Comparison of ENCODE assay signal across 8 cellular contexts in the genomic region with DNA sequence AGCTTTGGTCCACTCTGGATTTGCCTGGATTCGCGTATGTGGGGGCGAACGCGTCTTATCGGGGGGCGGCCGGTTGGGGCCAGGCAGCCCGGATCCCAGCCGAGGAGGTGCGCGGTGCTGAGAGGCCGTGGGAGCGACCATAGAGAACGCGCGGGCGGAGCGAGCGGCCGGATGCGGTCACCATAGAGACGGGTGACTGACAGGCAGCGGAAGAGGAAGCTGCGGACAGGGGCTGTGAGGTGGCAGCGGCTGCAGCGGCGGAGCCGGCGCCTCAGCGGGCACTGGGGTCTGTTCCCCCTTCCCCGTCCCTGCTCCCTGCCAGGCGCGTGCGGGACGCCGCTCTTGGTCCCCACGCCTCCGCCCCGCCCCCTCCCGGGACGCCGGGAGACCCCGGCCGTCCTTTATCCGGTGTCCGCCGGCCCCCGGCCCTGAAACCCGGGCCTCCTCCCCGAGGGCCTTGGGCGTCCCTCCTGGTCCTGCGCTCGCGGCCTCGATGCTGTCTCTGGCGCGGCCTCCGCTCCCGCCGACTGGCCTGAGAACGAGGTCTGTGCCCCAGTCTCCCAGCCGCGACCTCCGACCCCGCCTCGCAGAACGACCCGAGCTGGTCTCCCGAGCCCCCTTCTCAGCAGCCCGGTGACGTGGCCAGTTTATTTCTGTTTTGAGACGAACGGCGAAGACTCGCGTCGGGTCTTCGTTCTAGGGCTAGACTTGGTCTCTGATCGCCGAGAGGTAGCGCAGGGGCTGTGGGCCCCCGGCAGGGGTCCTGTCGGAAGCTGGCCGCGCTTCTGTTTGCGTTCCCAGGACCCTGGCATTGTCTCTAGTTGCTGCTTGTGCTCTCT. TPM values are rescaled to one million over a fixed set of nuclear protein-coding genes. Genes with fewer than 3 reads are reported as not detected.
DNase-seq lines count a peak whose midpoint lies in the region; ATAC-seq lines count a peak whose summit lies in the region.

CHPF2 (plus strand) TSS at position 212 of the 839 bp plus-strand sequence. CDS start 1,529 bp downstream, outside the sequence.

- H3K79me2 ChIP-seq in mesendoderm (ENCODE audit: control insufficient read depth, insufficient read depth, low read length), result peaks cover 14% of the 10 kb centered on the region

- H3K4me3 ChIP-seq in mesendoderm (ENCODE audit: low read length), result peak within 1 kb of the TSS; percentile 87

- H2BK5ac ChIP-seq in mesendoderm (ENCODE audit: low read length), result no peak within 1 kb of the TSS

- peak within 1 kb of the TSS; percentile 100 for H3K4me3 Mint-ChIP-seq in effector memory CD8-positive, alpha-beta T cell

- peak within 1 kb of the TSS; percentile 95 for H3K56ac ChIP-seq in mesendoderm (ENCODE audit: low read length)

- peaks cover 20 to 33% of the 10 kb centered on the region in 2 donors for H3K4me1 Mint-ChIP-seq in effector memory CD8-positive, alpha-beta T cell (ENCODE audit: low read depth in 2 of 2)

- H3K4me2 ChIP-seq in mesendoderm (ENCODE audit: low read length), result peak within 1 kb of the TSS; percentile 91

- no peak within 1 kb of the TSS for H2AK5ac ChIP-seq in mesendoderm (ENCODE audit: low read length)

- DNase-seq in CMK (ENCODE audit: low read depth), result peak; percentile 74
- DNase-seq in HK-2 (ENCODE audit: unreplicated experiment), result peak; percentile 89
- peak; percentile 82 for DNase-seq in NOMO-1 treated with dmso at 0.1 percent for 144 hours (lab: John Stamatoyannopoulos, UW; ENCODE audit: unreplicated experiment)
- peak; percentile 81 to 90 (median 86) for DNase-seq in activated CD8-positive, alpha-beta memory T cell treated with anti-CD3 and anti-CD28 coated beads for 48 hours (ENCODE audit: low read depth in 2 of 3, low spot score in 2 of 3)
- DNase-seq in effector memory CD8-positive, alpha-beta T cell, result peak; percentile 84 to 87 (median 85)
- peak; percentile 84 for DNase-seq in mesendoderm
- peak; percentile 80 for DNase-seq in stimulated activated CD8-positive, alpha-beta memory T cell treated with anti-CD3 and anti-CD28 coated beads, Interleukin-15, amount 100 ng/mL, for 1 hour (ENCODE audit: low read depth)

- no peak within 1 kb of the TSS for H4K8ac ChIP-seq in mesendoderm (ENCODE audit: low read depth, low read length)

- no peaks in the 10 kb centered on the region for H3K27me3 ChIP-seq in mesendoderm (ENCODE audit: insufficient read depth, low read length, poor library complexity)

- H3K79me1 ChIP-seq in mesendoderm (ENCODE audit: low read length), result peaks cover 18% of the 10 kb centered on the region

- peak within 1 kb of the TSS; percentile 76 for H3K4ac ChIP-seq in mesendoderm (ENCODE audit: low read depth, low read length)

- no peaks in the 10 kb centered on the region for H3K27me3 Mint-ChIP-seq in effector memory CD8-positive, alpha-beta T cell

- no peak within 1 kb of the TSS for H4K5ac ChIP-seq in mesendoderm (ENCODE audit: low read length)

- peak within 1 kb of the TSS; percentile 5 for H2BK120ac ChIP-seq in mesendoderm (ENCODE audit: low read depth, low read length)

- H3K27ac ChIP-seq in mesendoderm (ENCODE audit: low read depth, low read length), result peak within 1 kb of the TSS; percentile 18

- H3K23ac ChIP-seq in mesendoderm (ENCODE audit: low read length), result peak within 1 kb of the TSS; percentile 74

- H3K9ac ChIP-seq in mesendoderm (ENCODE audit: low read length), result peak within 1 kb of the TSS; percentile 94

- peak within 1 kb of the TSS; percentile 97 to 98 for H3K27ac Mint-ChIP-seq in effector memory CD8-positive, alpha-beta T cell

- WGBS in mesendoderm (ENCODE audit: extremely low coverage, insufficient coverage, low lambda C conversion rate), result no CpG with 5 or more reads among the region's 87 CpGs

- H2BK15ac ChIP-seq in mesendoderm (replicated peaks; ENCODE audit: low read depth), result no peak within 1 kb of the TSS

- peak within 1 kb of the TSS; percentile 69 for H3K18ac ChIP-seq in mesendoderm (ENCODE audit: low read length)

- H3K36me3 Mint-ChIP-seq in effector memory CD8-positive, alpha-beta T cell (ENCODE audit: insufficient read depth), result peaks cover 28% of the 10 kb centered on the region

- peak; percentile 96 for ATAC-seq in GM19455 (IDR thresholded peaks at IDR 0.05; ENCODE audit: unreplicated experiment)
- ATAC-seq in effector memory CD8-positive, alpha-beta T cell (replicated peaks), result peak; percentile 86

- H3K4me1 ChIP-seq in mesendoderm (ENCODE audit: control insufficient read depth, low read depth, low read length), result peaks cover 3% of the 10 kb centered on the region

- H3K9me3 Mint-ChIP-seq in effector memory CD8-positive, alpha-beta T cell, result no peaks in the 10 kb centered on the region

- H3K36me3 ChIP-seq in mesendoderm (ENCODE audit: control insufficient read depth, insufficient read depth, low read length), result peaks cover 2% of the 10 kb centered on the region

RNA-seq across cellular contexts. Expression of gene CHPF2, which starts in this region (rescaled TPM):
- 7.4 TPM for polyA plus RNA-seq in mesendoderm (2013, experiment 1 of 2)
- polyA plus RNA-seq in mesendoderm (2013, experiment 2 of 2), result 7.9 TPM

Comparison
In these comparisons a context has a peak if more than half of its experiments do, and no peak if none do; other contexts are left out.
1. Peak in every context shown above with its lines: DNase-seq, ATAC-seq, H3K4me3 ChIP-seq and H3K27ac ChIP-seq.